9 cellular contexts compared by ENCODE assay signal in the genomic region with DNA sequence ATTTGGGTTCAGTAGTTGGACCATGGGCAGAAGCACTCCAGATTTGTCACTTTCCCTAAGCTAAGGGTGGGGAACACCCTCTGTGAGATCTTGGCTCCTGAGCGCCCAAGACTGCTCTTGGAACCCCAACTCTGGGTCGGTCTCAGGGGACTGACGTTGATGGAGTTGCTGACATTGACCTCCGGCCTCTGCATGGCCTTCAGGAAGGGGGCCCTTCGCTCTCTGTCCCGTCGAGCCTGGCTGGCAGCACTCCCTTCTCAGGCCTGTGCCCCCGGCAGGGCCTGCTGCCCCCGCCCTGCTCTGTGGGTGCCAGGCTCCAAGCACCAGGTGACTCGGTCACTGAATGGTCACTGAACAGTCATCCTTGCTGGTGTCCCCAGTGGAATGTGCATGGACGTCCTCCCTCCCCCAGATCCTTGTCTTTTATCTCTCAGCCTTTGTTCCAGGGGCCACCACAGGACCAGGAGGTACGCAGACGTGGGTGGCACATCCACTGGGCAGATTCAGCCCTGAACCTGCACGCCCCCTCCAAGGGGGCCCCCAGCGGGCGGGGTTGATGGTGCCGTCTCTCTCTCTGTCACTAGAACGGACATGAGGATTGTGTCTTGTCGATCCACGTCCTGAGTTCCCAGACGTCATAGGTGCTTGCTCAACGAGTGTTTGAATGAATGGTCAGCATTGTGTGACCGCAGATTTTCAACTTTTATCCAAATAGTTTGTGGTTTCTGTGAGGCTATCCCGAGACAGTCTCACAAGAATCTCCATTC.
DNase-seq lines count a peak whose midpoint lies in the region; ATAC-seq, FAIRE-seq and TF ChIP-seq lines count a peak whose summit lies in the region.
"Had no signal": no experiment of that assay in that cellular context is flagged by ENCODE, and none has a peak within 500 bp of the region (broad histone marks: within the 10 kb centered on the region; RNA-seq: fewer than 3 reads in every experiment).

No MANE protein-coding gene starts in this region.

- DNase-seq in GM12891 (ENCODE audit: insufficient read length, low spot score), result no peak
- no peak for DNase-seq in activated CD8-positive, alpha-beta T cell treated with anti-CD3 and anti-CD28 coated beads, Interleukin-2, amount 10 ng/mL, durations not matched to agents 7 days and 5 days
- peak; percentile 74 for DNase-seq in fibroblast of peridontal ligament (ENCODE audit: extremely low read depth)
- peak; percentile 81 for DNase-seq in spleen
- DNase-seq in NCI-H146 treated with DMSO at 0.1 percent for 48 hours (lab: John Stamatoyannopoulos, UW; ENCODE audit: unreplicated experiment), result no peak
- no peak for DNase-seq in anterior cingulate cortex (lab: John Stamatoyannopoulos, UW)

- peak overlapping the region; percentile 85 for H3K4me3 Mint-ChIP-seq in activated CD8-positive, alpha-beta T cell treated with anti-CD3 and anti-CD28 coated beads, Interleukin-2, amount 10 ng/mL, durations not matched to agents 7 days and 5 days

- no peaks in the 10 kb centered on the region for H3K9me3 ChIP-seq in spleen
- H3K9me3 ChIP-seq: ascending aorta had no signal

- POLR2A ChIA-PET in activated CD8-positive, alpha-beta T cell treated with anti-CD3 and anti-CD28 coated beads, Interleukin-2, amount 10 ng/mL, durations not matched to agents 7 days and 5 days (lab: Charles Lee), result interaction anchor here (1.6 to 8.5 kb wide), 6 partner anchors 8 to 50 kb away, joined by 3 to 169 read pairs (median 9); no protein-coding TSS in a partner anchor

- no peak for ATAC-seq in activated CD8-positive, alpha-beta T cell treated with anti-CD3 and anti-CD28 coated beads, Interleukin-2, amount 10 ng/mL, durations not matched to agents 7 days and 5 days
- no peak for ATAC-seq in HG03280 (IDR thresholded peaks at IDR 0.05; ENCODE audit: unreplicated experiment)
- no peak for ATAC-seq in GM18907 (IDR thresholded peaks at IDR 0.05; ENCODE audit: unreplicated experiment)

- peak; percentile 33 for FAIRE-seq in GM12891 (lab: Jason Lieb, UNC)

- TF ChIP-seq CTCF in spleen (IDR thresholded peaks at IDR 0.05 in 8 of 11, conservative IDR thresholded peaks at IDR 0.05 in 3 of 11), result no peak

- intact Hi-C loops in spleen (cut with DNase I; ENCODE audit: low total_unique reads), result no loop called here

- peak overlapping the region; percentile 83 to 97 (median 92) for H3K27ac ChIP-seq in spleen
- H3K27ac ChIP-seq: ascending aorta had no signal

- peaks cover 0 to 31% (median 0%) of the 10 kb centered on the region in 6 donors for H3K36me3 ChIP-seq in spleen
- H3K36me3 ChIP-seq: ascending aorta had no signal

- 54 to 66% (median 62%) methylated on average over 24 of the region's 24 CpGs for WGBS in spleen, 5 donors

- peak overlapping the region; percentile 93 for H3K27ac Mint-ChIP-seq in activated CD8-positive, alpha-beta T cell treated with anti-CD3 and anti-CD28 coated beads, Interleukin-2, amount 10 ng/mL, durations not matched to agents 7 days and 5 days

- peaks cover 73 to 100% (median 97%) of the 10 kb centered on the region in 6 donors for H3K4me1 ChIP-seq in spleen

- peaks cover 66% of the 10 kb centered on the region for H3K4me1 Mint-ChIP-seq in activated CD8-positive, alpha-beta T cell treated with anti-CD3 and anti-CD28 coated beads, Interleukin-2, amount 10 ng/mL, durations not matched to agents 7 days and 5 days (ENCODE audit: low read depth)

- CTCF ChIA-PET in activated CD8-positive, alpha-beta T cell treated with anti-CD3 and anti-CD28 coated beads, Interleukin-2, amount 10 ng/mL, durations not matched to agents 7 days and 5 days (lab: Charles Lee), result interaction anchor here (1.4 to 6.4 kb wide), 11 partner anchors 8 to 124 kb away, joined by 3 to 55 read pairs (median 8); no protein-coding TSS in a partner anchor

- TF ChIP-seq POLR2A in GM12891 (IDR thresholded peaks at IDR 0.05; ENCODE audit: low read depth, low read length) (peak; percentile 19; the same call in 1 of the 2 replicates), spleen (IDR thresholded peaks at IDR 0.05) (no peak)

- peaks cover 81% of the 10 kb centered on the region for H3K36me3 Mint-ChIP-seq in activated CD8-positive, alpha-beta T cell treated with anti-CD3 and anti-CD28 coated beads, Interleukin-2, amount 10 ng/mL, durations not matched to agents 7 days and 5 days (ENCODE audit: low read depth)

- no peaks in the 10 kb centered on the region for H3K27me3 ChIP-seq in spleen (replicated peaks in 1 of 7)
- H3K27me3 ChIP-seq: ascending aorta had no signal

- no peaks in the 10 kb centered on the region for H3K27me3 Mint-ChIP-seq in activated CD8-positive, alpha-beta T cell treated with anti-CD3 and anti-CD28 coated beads, Interleukin-2, amount 10 ng/mL, durations not matched to agents 7 days and 5 days (ENCODE audit: low read depth)

- no peaks in the 10 kb centered on the region for H3K9me3 Mint-ChIP-seq in activated CD8-positive, alpha-beta T cell treated with anti-CD3 and anti-CD28 coated beads, Interleukin-2, amount 10 ng/mL, durations not matched to agents 7 days and 5 days (ENCODE audit: insufficient read depth)

- peak overlapping the region; percentile 53 to 81 (median 69) for H3K4me3 ChIP-seq in spleen

TF ChIP-seq in GM12891, 5 proteins besides CTCF, POLR2A, EP300 and RAD21:
- TF ChIP-seq SPI1 (IDR thresholded peaks at IDR 0.05; ENCODE audit: low read depth, low read length) (no peak), POU2F2 (IDR thresholded peaks at IDR 0.05; ENCODE audit: low read depth, low read length) (no peak), TAF1 (IDR thresholded peaks at IDR 0.05; ENCODE audit: low read depth, low read length) (no peak), POLR2AphosphoS5 (IDR thresholded peaks at IDR 0.05; ENCODE audit: low read depth, low read length) (no peak), PAX5 (IDR thresholded peaks at IDR 0.05; ENCODE audit: insufficient read depth, low read length, severe bottlenecking) (no peak)

Comparison
In these comparisons a context has a peak if more than half of its experiments do, and no peak if none do; other contexts are left out.
1. DNase-seq: peak in fibroblast of peridontal ligament (single experiment) and spleen (single experiment); none in GM12891 (single experiment), activated CD8-positive, alpha-beta T cell treated with anti-CD3 and anti-CD28 coated beads, Interleukin-2, amount 10 ng/mL, durations not matched to agents 7 days and 5 days (single experiment), NCI-H146 treated with DMSO at 0.1 percent for 48 hours (single experiment) and anterior cingulate cortex (0 of 58).